ENCODE assay signal across 8 cellular contexts in genomic region chrX:14529288-14529989, GRCh38. TPM values are rescaled to one million over a fixed set of nuclear protein-coding genes. Genes with fewer than 3 reads are reported as not detected.
A peak's percentile ranks its signal among the peaks of the same experiment; 100 is the strongest.
DNase-seq lines count a peak whose midpoint lies in the region; ATAC-seq, FAIRE-seq and TF ChIP-seq lines count a peak whose summit lies in the region.

Gene GLRA2 (plus strand): TSS chrX:14529536. CDS start chrX:14530058, 522 bp downstream.

- peaks cover 29 to 36% of the 10 kb centered on the region in 2 experiments for H3K9me3 Mint-ChIP-seq in H9
- H3K9me3 Mint-ChIP-seq in activated CD8-positive, alpha-beta T cell treated with anti-CD3 and anti-CD28 coated beads, Interleukin-2, amount 10 ng/mL, durations not matched to agents 7 days and 5 days (ENCODE audit: insufficient read depth) = no peaks in the 10 kb centered on the region

- H3K36me3 ChIP-seq in ACC112 (ENCODE audit: insufficient read depth, low read length) = no peaks in the 10 kb centered on the region
- H3K36me3 ChIP-seq in keratinocyte (ENCODE audit: control insufficient read depth in 2 of 2, extremely low read depth in 1 of 2, insufficient read depth in 2 of 2, low read length in 2 of 2) = no peaks in the 10 kb centered on the region
- H3K36me3 ChIP-seq in upper lobe of right lung = no peaks in the 10 kb centered on the region
- no peaks in the 10 kb centered on the region for H3K36me3 ChIP-seq in tibial artery

- H4K8ac ChIP-seq in H9 (replicated peaks; ENCODE audit: insufficient read length, low read depth, low read length) = no peak within 1 kb of the TSS

- H3K27me3 ChIP-seq in ACC112 (ENCODE audit: insufficient read depth, low read length) (peaks cover 5% of the 10 kb centered on the region; the same call in 1 of the 2 replicates), H9 (ENCODE audit: insufficient read depth, low read length) (no peaks in the 10 kb centered on the region), keratinocyte (ENCODE audit: control insufficient read depth, extremely low read depth, insufficient read depth, low read length) (no peaks in the 10 kb centered on the region), upper lobe of right lung (no peaks in the 10 kb centered on the region), tibial artery (no peaks in the 10 kb centered on the region)

- H3K18ac ChIP-seq in H9 (ENCODE audit: insufficient read length, low read depth, low read length) = no peak within 1 kb of the TSS

- POLR2A ChIA-PET in activated CD8-positive, alpha-beta T cell treated with anti-CD3 and anti-CD28 coated beads, Interleukin-2, amount 10 ng/mL, durations not matched to agents 7 days and 5 days (lab: Charles Lee) = no interaction called here

- DNase-seq in H9 = peak; percentile 49
- peak; percentile 33 for DNase-seq in activated CD8-positive, alpha-beta T cell treated with anti-CD3 and anti-CD28 coated beads, Interleukin-2, amount 10 ng/mL, durations not matched to agents 7 days and 5 days
- no peak for DNase-seq in keratinocyte (ENCODE audit: low read depth, low spot score)
- DNase-seq in upper lobe of right lung = no peak
- DNase-seq in tibial artery = no peak

- no peak within 1 kb of the TSS for H4K5ac ChIP-seq in H9 (ENCODE audit: insufficient read length, low read depth, low read length)

- H3K23ac ChIP-seq in H9 (ENCODE audit: insufficient read length, low read depth, low read length) = no peak within 1 kb of the TSS

- CTCF ChIA-PET in activated CD8-positive, alpha-beta T cell treated with anti-CD3 and anti-CD28 coated beads, Interleukin-2, amount 10 ng/mL, durations not matched to agents 7 days and 5 days (lab: Charles Lee) = interaction anchor here (0.6 to 1.6 kb wide), 3 partner anchors 33 to 713 kb away, joined by 3 to 8 read pairs (median 3); no protein-coding TSS in a partner anchor

- H2BK20ac ChIP-seq in H9 (ENCODE audit: low read depth, low read length, poor library complexity, severe bottlenecking) = no peak within 1 kb of the TSS

- H3K27me3 Mint-ChIP-seq in H9 (ENCODE audit: low read depth) = peaks cover 2% of the 10 kb centered on the region; the same call in 1 of the 2 replicates
- peaks cover 4% of the 10 kb centered on the region for H3K27me3 Mint-ChIP-seq in activated CD8-positive, alpha-beta T cell treated with anti-CD3 and anti-CD28 coated beads, Interleukin-2, amount 10 ng/mL, durations not matched to agents 7 days and 5 days (ENCODE audit: low read depth)

- no peak within 1 kb of the TSS for H3K14ac ChIP-seq in H9 (ENCODE audit: insufficient read depth, low read length)

- H2BK12ac ChIP-seq in H9 (ENCODE audit: insufficient read length, low read depth, low read length) = no peak within 1 kb of the TSS

- H3K4me3 ChIP-seq in ACC112 (ENCODE audit: low read depth, low read length) (peak within 1 kb of the TSS; percentile 69), keratinocyte (ENCODE audit: control insufficient read depth in 2 of 3, extremely low read depth in 1 of 3, insufficient read depth in 2 of 3, low read depth in 1 of 3, low read length in 3 of 3) (peak within 1 kb of the TSS in 1 of 3 experiments; percentile 13), upper lobe of right lung (no peak within 1 kb of the TSS), tibial artery (no peak within 1 kb of the TSS)

- H3K4ac ChIP-seq in H9 (ENCODE audit: low read depth, low read length) = no peak within 1 kb of the TSS

- H3K56ac ChIP-seq in H9 (ENCODE audit: insufficient read length, low read depth, low read length) = no peak within 1 kb of the TSS

- H3K9me3 ChIP-seq in H9 (ENCODE audit: control insufficient read depth, low read depth, low read length) (no peaks in the 10 kb centered on the region), keratinocyte (ENCODE audit: control insufficient read depth, low read depth, low read length) (no peaks in the 10 kb centered on the region), upper lobe of right lung (no peaks in the 10 kb centered on the region), tibial artery (no peaks in the 10 kb centered on the region)

- TF ChIP-seq CTCF in H9 (conservative IDR thresholded peaks at IDR 0.05) (no peak), keratinocyte (optimal IDR thresholded peaks at IDR 0.05 in 1 of 3, IDR thresholded peaks at IDR 0.05 in 1 of 3, conservative IDR thresholded peaks at IDR 0.05 in 1 of 3; ENCODE audit: extremely low read depth in 1 of 3, insufficient read depth in 2 of 3, low read length in 3 of 3) (no peak), upper lobe of right lung (IDR thresholded peaks at IDR 0.05) (no peak), tibial artery (IDR thresholded peaks at IDR 0.05) (no peak)

- no peak within 1 kb of the TSS for H2BK15ac ChIP-seq in H9 (ENCODE audit: low read depth, low read length)

- WGBS in H9 (ENCODE audit: extremely low coverage, insufficient read length, low lambda C conversion rate) = no CpG with 5 or more reads among the region's 17 CpGs

- no peak within 1 kb of the TSS for H2AK5ac ChIP-seq in H9 (ENCODE audit: insufficient read length, low read length)

- H4K91ac ChIP-seq in H9 (ENCODE audit: insufficient read length, low read depth, low read length) = no peak within 1 kb of the TSS

- ATAC-seq in activated CD8-positive, alpha-beta T cell treated with anti-CD3 and anti-CD28 coated beads, Interleukin-2, amount 10 ng/mL, durations not matched to agents 7 days and 5 days = no peak
- ATAC-seq in upper lobe of right lung (no peak), GM21786 (IDR thresholded peaks at IDR 0.05; ENCODE audit: unreplicated experiment) (no peak), HG02610 (IDR thresholded peaks at IDR 0.05; ENCODE audit: unreplicated experiment) (no peak)

- H3K9me1 ChIP-seq in keratinocyte (ENCODE audit: control insufficient read depth, extremely low read depth, insufficient read depth, low read length) = no peaks in the 10 kb centered on the region

- H2BK120ac ChIP-seq in H9 (ENCODE audit: low read depth, low read length, poor library complexity, severe bottlenecking) = no peak within 1 kb of the TSS

- H3K79me2 ChIP-seq in ACC112 (ENCODE audit: control insufficient read depth, insufficient read depth, low read length, unreplicated experiment) (no peaks in the 10 kb centered on the region), H9 (ENCODE audit: insufficient read depth, low read length) (no peaks in the 10 kb centered on the region), keratinocyte (ENCODE audit: control insufficient read depth, insufficient read depth, low read length) (no peaks in the 10 kb centered on the region)

- H3K27ac ChIP-seq in ACC112 (ENCODE audit: low read depth, low read length) (no peak within 1 kb of the TSS), H9 (ENCODE audit: insufficient read length, low read depth, low read length) (no peak within 1 kb of the TSS), keratinocyte (ENCODE audit: control insufficient read depth, insufficient read depth, low read length) (no peak within 1 kb of the TSS), upper lobe of right lung (no peak within 1 kb of the TSS), tibial artery (no peak within 1 kb of the TSS)

- no peak within 1 kb of the TSS for H3T11ph ChIP-seq in H9 (ENCODE audit: low read length)

- peaks cover 5% of the 10 kb centered on the region in 2 experiments for H3K4me1 Mint-ChIP-seq in H9
- peaks cover 2% of the 10 kb centered on the region for H3K4me1 Mint-ChIP-seq in activated CD8-positive, alpha-beta T cell treated with anti-CD3 and anti-CD28 coated beads, Interleukin-2, amount 10 ng/mL, durations not matched to agents 7 days and 5 days (ENCODE audit: low read depth)

- H4K20me1 ChIP-seq in H9 (ENCODE audit: control insufficient read depth, insufficient read depth, insufficient read length) (no peaks in the 10 kb centered on the region), keratinocyte (ENCODE audit: control insufficient read depth, extremely low read depth, insufficient read depth, low read length) (no peaks in the 10 kb centered on the region)

- H3K79me1 ChIP-seq in H9 (ENCODE audit: insufficient read depth, low read depth, low read length, poor library complexity, severe bottlenecking) = no peaks in the 10 kb centered on the region

- no peaks in the 10 kb centered on the region; a peak in 2 of 7 replicates for H3K36me3 Mint-ChIP-seq in H9 (ENCODE audit: insufficient read depth in 1 of 3, low read depth in 3 of 3)
- no peaks in the 10 kb centered on the region for H3K36me3 Mint-ChIP-seq in activated CD8-positive, alpha-beta T cell treated with anti-CD3 and anti-CD28 coated beads, Interleukin-2, amount 10 ng/mL, durations not matched to agents 7 days and 5 days (ENCODE audit: low read depth)

- intact Hi-C loops in upper lobe of right lung (cut with DNase I) (no loop called here), tibial artery (cut with DNase I; ENCODE audit: low total_unique reads) (no loop called here)

- peak within 1 kb of the TSS; percentile 80 to 81 for H3K4me3 Mint-ChIP-seq in H9
- no peak within 1 kb of the TSS for H3K4me3 Mint-ChIP-seq in activated CD8-positive, alpha-beta T cell treated with anti-CD3 and anti-CD28 coated beads, Interleukin-2, amount 10 ng/mL, durations not matched to agents 7 days and 5 days

- H3K9ac ChIP-seq in H9 (ENCODE audit: extremely low read depth, insufficient read length, low read length) (no peak within 1 kb of the TSS), keratinocyte (ENCODE audit: control insufficient read depth, extremely low read depth, insufficient read depth, low read length) (no peak within 1 kb of the TSS)

- no peaks in the 10 kb centered on the region for H3K4me1 ChIP-seq in ACC112 (ENCODE audit: control insufficient read depth, insufficient read depth, low read length, unreplicated experiment)
- H3K4me1 ChIP-seq in H9 (ENCODE audit: insufficient read depth, low read length) = no peaks in the 10 kb centered on the region
- no peaks in the 10 kb centered on the region for H3K4me1 ChIP-seq in keratinocyte (ENCODE audit: control insufficient read depth, extremely low read depth, insufficient read depth, low read length)
- no peaks in the 10 kb centered on the region for H3K4me1 ChIP-seq in upper lobe of right lung
- H3K4me1 ChIP-seq in tibial artery = no peaks in the 10 kb centered on the region

- H3K4me2 ChIP-seq in H9 (ENCODE audit: insufficient read depth, insufficient read length, low read length) (peak within 1 kb of the TSS; percentile 77), keratinocyte (ENCODE audit: control insufficient read depth, extremely low read depth, insufficient read depth, low read depth, low read length) (peak within 1 kb of the TSS; percentile 43)

- H3K27ac Mint-ChIP-seq in H9 = no peak within 1 kb of the TSS
- no peak within 1 kb of the TSS for H3K27ac Mint-ChIP-seq in activated CD8-positive, alpha-beta T cell treated with anti-CD3 and anti-CD28 coated beads, Interleukin-2, amount 10 ng/mL, durations not matched to agents 7 days and 5 days

- no peak within 1 kb of the TSS for H2BK5ac ChIP-seq in H9 (ENCODE audit: insufficient read length, low read length)

- H2AFZ ChIP-seq in ACC112 (ENCODE audit: low read length, unreplicated experiment) = no peak within 1 kb of the TSS
- no peak within 1 kb of the TSS for H2AFZ ChIP-seq in H9 (ENCODE audit: low read length)
- no peak within 1 kb of the TSS for H2AFZ ChIP-seq in keratinocyte (ENCODE audit: control insufficient read depth, low read length)

- FAIRE-seq in keratinocyte (lab: Jason Lieb, UNC) = no peak

- dilution Hi-C loops in keratinocyte (cut with MboI; ENCODE audit: extremely low pct_ligation_motif_present, low sequenced_read_pairs) = no loop called here

- no peaks in the 10 kb centered on the region for H3K23me2 ChIP-seq in H9 (ENCODE audit: insufficient read length, low read depth, low read length, poor library complexity, severe bottlenecking)

RNA-seq across cellular contexts. Expression of gene GLRA2, which starts in this region (rescaled TPM):
- total RNA-seq in H9 (2021) (not detected in 2 replicates), upper lobe of right lung (not detected)
- not detected for total RNA-seq in activated CD8-positive, alpha-beta T cell treated with anti-CD3 and anti-CD28 coated beads, Interleukin-2, amount 10 ng/mL, durations not matched to agents 7 days and 5 days
- 0.01 TPM in 1 of 3 replicates, not detected in the others for polyA plus RNA-seq in keratinocyte
- not detected for polyA plus RNA-seq in keratinocyte (2011; ENCODE audit: low read depth)
- not detected in 2 replicates for polyA plus RNA-seq in keratinocyte (2011; cell fraction: cytosol; rRNA removed)
- polyA plus RNA-seq in keratinocyte (2011; cell fraction: nucleus; rRNA removed) = not detected in 2 replicates
- not detected in 2 replicates for polyA plus RNA-seq in keratinocyte (2012; ENCODE audit: low replicate concordance)
- not detected in 3 replicates for polyA minus RNA-seq in keratinocyte
- polyA minus RNA-seq in keratinocyte (2011; cell fraction: cytosol; rRNA and poly(A)+ RNA removed) = not detected
- polyA minus RNA-seq in keratinocyte (2011; cell fraction: nucleus; rRNA and poly(A)+ RNA removed) = not detected in 2 replicates

Comparison
In these comparisons a context has a peak if more than half of its experiments do, and no peak if none do; other contexts are left out.
1. Peak in DNase-seq and H3K4me2 ChIP-seq in H9; RNA of the gene not detected or under 1 TPM.
2. Peak in DNase-seq in activated CD8-positive, alpha-beta T cell treated with anti-CD3 and anti-CD28 coated beads, Interleukin-2, amount 10 ng/mL, durations not matched to agents 7 days and 5 days; RNA of the gene not detected or under 1 TPM.